8 cellular contexts compared by ENCODE assay signal in the genomic region with DNA sequence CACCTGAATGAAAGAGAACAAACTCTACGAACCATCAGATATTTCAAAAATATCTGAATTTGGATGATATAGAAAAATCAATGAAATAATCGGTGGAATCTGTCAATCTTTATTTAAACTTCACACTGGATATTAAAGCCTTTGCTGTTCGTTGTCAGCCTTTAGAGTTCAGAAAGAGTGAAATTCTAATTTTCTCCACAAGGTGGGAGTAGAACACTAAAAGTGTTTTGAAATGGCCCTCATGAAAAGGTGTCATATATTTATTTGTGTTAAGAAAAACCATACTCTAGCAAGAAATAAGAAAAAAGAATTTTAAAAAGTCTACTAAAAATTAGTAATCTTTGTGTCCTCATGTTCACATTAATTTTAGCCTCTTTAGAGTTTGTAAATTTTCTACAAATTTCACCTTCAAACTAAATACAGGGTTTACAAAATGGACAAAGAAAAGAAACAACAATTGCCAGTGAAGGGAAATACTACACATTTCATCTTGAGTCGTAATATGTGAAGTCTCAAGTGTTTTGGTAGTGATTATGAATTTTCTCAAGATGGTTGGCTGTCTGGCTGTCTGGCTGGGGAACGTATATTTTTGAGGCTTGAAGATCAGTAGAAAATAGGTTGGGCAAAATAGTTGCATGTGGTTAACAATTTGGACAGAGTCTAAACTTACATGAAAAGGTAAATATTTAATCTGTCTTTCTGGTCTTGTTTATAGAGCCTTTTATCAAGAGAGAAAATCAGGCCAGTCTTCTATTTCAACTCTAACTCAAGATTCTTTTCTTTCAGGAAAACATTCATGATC. TPM values are rescaled to one million over a fixed set of nuclear protein-coding genes. Genes with fewer than 3 reads are reported as not detected.
DNase-seq lines count a peak whose midpoint lies in the region; ATAC-seq and TF ChIP-seq lines count a peak whose summit lies in the region.

No MANE protein-coding gene starts in this region.

- H3K27me3 Mint-ChIP-seq in mesothelial cell of epicardium (ENCODE audit: low read depth) = no peaks in the 10 kb centered on the region

- TF ChIP-seq CTCF in choroid plexus epithelial cell (conservative IDR thresholded peaks at IDR 0.05; ENCODE audit: low read depth, low read length) (peak; percentile 63), mesothelial cell of epicardium (IDR thresholded peaks at IDR 0.05; ENCODE audit: unreplicated experiment) (peak; percentile 91)

- no peaks in the 10 kb centered on the region for H3K9me3 Mint-ChIP-seq in mesothelial cell of epicardium

- ATAC-seq in GM19023 (IDR thresholded peaks at IDR 0.05; ENCODE audit: unreplicated experiment) (peak; percentile 67), HG03457 (IDR thresholded peaks at IDR 0.05; ENCODE audit: unreplicated experiment) (peak; percentile 72)
- no peak for ATAC-seq in activated CD4-positive, CD25-positive, alpha-beta regulatory T cell treated with anti-CD3 and anti-CD28 coated beads, Interleukin-2, amount 50 U/mL, for 24 hours

- H3K27ac Mint-ChIP-seq in mesothelial cell of epicardium = peak overlapping the region; percentile 17

- DNase-seq in CMK (ENCODE audit: low read depth) (peak; percentile 7), NCI-H69 (lab: John Stamatoyannopoulos, UW) (peak; percentile 64), choroid plexus epithelial cell (ENCODE audit: low read depth) (peak; percentile 65), mesothelial cell of epicardium (ENCODE audit: low spot score in 2 of 2, unreplicated experiment in 2 of 2) (no peak)
- DNase-seq in effector CD4-positive, alpha-beta T cell = no peak

- peaks cover 34% of the 10 kb centered on the region for H3K4me1 Mint-ChIP-seq in mesothelial cell of epicardium

- no peaks in the 10 kb centered on the region for H3K36me3 Mint-ChIP-seq in mesothelial cell of epicardium

- H3K4me3 ChIP-seq in choroid plexus epithelial cell (ENCODE audit: low read depth, low read length) = no peak overlapping the region

- H3K4me3 Mint-ChIP-seq in mesothelial cell of epicardium = no peak overlapping the region

RNA-seq across cellular contexts. Expression of a gene that starts 43.7 kb away (rescaled TPM):
- 14.1 to 14.6 TPM (median 14.5 TPM) in 3 replicates for total RNA-seq in mesothelial cell of epicardium

RNA-seq across cellular contexts. Expression of a gene that starts 43.8 kb away (rescaled TPM):
- 23.2 to 28.4 TPM (median 25.9 TPM) in 3 replicates for total RNA-seq in mesothelial cell of epicardium

Comparison
In these comparisons a context has a peak if more than half of its experiments do, and no peak if none do; other contexts are left out.
1. DNase-seq: peak in CMK (single experiment), NCI-H69 (single experiment) and choroid plexus epithelial cell (single experiment); none in mesothelial cell of epicardium (0 of 2) and effector CD4-positive, alpha-beta T cell (single experiment).
2. ATAC-seq: peak in GM19023 (single experiment) and HG03457 (single experiment); none in activated CD4-positive, CD25-positive, alpha-beta regulatory T cell treated with anti-CD3 and anti-CD28 coated beads, Interleukin-2, amount 50 U/mL, for 24 hours (0 of 2).